1 cellular context compared by ENCODE assay signal in the genomic region with DNA sequence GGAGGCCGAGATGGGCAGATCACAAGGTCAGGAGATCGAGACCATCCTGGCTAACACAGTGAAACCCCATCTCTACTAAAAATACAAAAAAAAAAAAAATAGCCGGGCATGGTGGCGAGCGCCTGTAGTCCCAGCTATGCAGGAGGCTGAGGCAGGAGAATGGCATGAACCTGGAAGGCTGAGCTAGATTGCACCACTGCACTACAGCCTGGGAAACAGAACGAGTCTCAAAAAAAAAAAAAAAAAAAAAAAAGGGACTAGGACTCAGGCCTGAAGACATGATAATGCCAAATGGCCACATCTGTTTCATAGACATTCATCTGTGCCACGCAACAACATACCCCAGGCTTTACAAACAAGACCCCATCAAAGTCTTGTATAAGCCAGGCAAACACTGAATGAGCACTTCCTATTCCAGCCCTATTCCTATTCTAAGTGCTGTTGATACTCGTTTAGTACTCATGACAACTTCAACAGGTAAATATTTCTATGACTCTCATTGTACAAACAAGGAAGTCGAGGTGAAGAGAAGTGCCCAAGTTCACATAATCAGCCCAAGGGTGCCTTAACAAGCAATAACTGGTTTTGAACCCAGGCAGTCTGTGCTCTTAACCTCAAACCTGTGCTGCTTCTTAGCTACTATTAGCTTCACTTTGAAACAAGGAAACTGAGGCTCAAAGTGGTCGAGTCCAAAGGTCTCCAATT.
TF ChIP-seq lines count a peak whose summit lies in the region.

No MANE protein-coding gene starts in this region.

TF ChIP-seq in K562, 482 proteins besides CTCF, POLR2A, EP300 and RAD21:
- no peak for TF ChIP-seq HMG20B (CRISPR knock-in tag; IDR thresholded peaks at IDR 0.05)
